Comparison of ENCODE assay signal across 8 cellular contexts in genomic region chr21:25457411-25457810, GRCh38.
DNase-seq lines count a peak whose midpoint lies in the region; ATAC-seq and FAIRE-seq lines count a peak whose summit lies in the region.

No MANE protein-coding gene starts in this region.

- peak overlapping the region; percentile 95 for H3K27ac Mint-ChIP-seq in T-helper 2 cell treated with Interferon-gamma antibody and Interleukin-4, amounts not matched to agents 5 μg/mL and 100 μg/mL, for 36 hours

- no peaks in the 10 kb centered on the region for H4K20me1 ChIP-seq in BLaER1

- H3K4me3 Mint-ChIP-seq in T-helper 2 cell treated with Interferon-gamma antibody and Interleukin-4, amounts not matched to agents 5 μg/mL and 100 μg/mL, for 36 hours, result peak overlapping the region; percentile 85

- no peak for DNase-seq in T-helper 2 cell treated with Interferon-gamma antibody and Interleukin-4, amounts not matched to agents 5 μg/mL and 100 μg/mL, for 36 hours (ENCODE audit: low spot score)
- DNase-seq in iPS-NIHi7 (ENCODE audit: extremely low spot score) (no peak), HuH-7 (ENCODE audit: low spot score) (no peak), activated gamma-delta T cell treated with Interleukin-2 at 50 U/mL for 16 hours (no peak)

- no peak overlapping the region for H3K27ac ChIP-seq in BLaER1

- peaks cover 15% of the 10 kb centered on the region for H3K4me1 ChIP-seq in BLaER1

- no peaks in the 10 kb centered on the region for H3K36me3 ChIP-seq in BLaER1

- H3K27me3 ChIP-seq in BLaER1, result no peaks in the 10 kb centered on the region

- ATAC-seq in GM19324 (IDR thresholded peaks at IDR 0.05; ENCODE audit: low FRiP score, unreplicated experiment) (peak; percentile 51), HG03280 (IDR thresholded peaks at IDR 0.05; ENCODE audit: unreplicated experiment) (peak; percentile 63)

- H3K9me3 ChIP-seq in BLaER1, result no peaks in the 10 kb centered on the region

- H3K9me3 Mint-ChIP-seq in T-helper 2 cell treated with Interferon-gamma antibody and Interleukin-4, amounts not matched to agents 5 μg/mL and 100 μg/mL, for 36 hours, result no peaks in the 10 kb centered on the region

- peaks cover 3% of the 10 kb centered on the region for H3K36me3 Mint-ChIP-seq in T-helper 2 cell treated with Interferon-gamma antibody and Interleukin-4, amounts not matched to agents 5 μg/mL and 100 μg/mL, for 36 hours (ENCODE audit: low read depth)

- H3K4me1 Mint-ChIP-seq in T-helper 2 cell treated with Interferon-gamma antibody and Interleukin-4, amounts not matched to agents 5 μg/mL and 100 μg/mL, for 36 hours (ENCODE audit: low read depth), result peaks cover 40% of the 10 kb centered on the region

- H3K4me3 ChIP-seq in BLaER1, result no peak overlapping the region

- H3K4me2 ChIP-seq in BLaER1, result peak overlapping the region; percentile 14; the same call in 1 of the 2 replicates

- peak; percentile 86 for FAIRE-seq in islet of Langerhans (lab: Jason Lieb, UNC)

- H3K9ac ChIP-seq in BLaER1, result no peak overlapping the region

- no peaks in the 10 kb centered on the region for H3K27me3 Mint-ChIP-seq in T-helper 2 cell treated with Interferon-gamma antibody and Interleukin-4, amounts not matched to agents 5 μg/mL and 100 μg/mL, for 36 hours (ENCODE audit: low read depth)
